8 cellular contexts compared by ENCODE assay signal in genomic region chr1:108560430-108561144, GRCh38. TPM values are rescaled to one million over a fixed set of nuclear protein-coding genes. Genes with fewer than 3 reads are reported as not detected.
A peak's percentile ranks its signal among the peaks of the same experiment; 100 is the strongest.
DNase-seq lines count a peak whose midpoint lies in the region; ATAC-seq and TF ChIP-seq lines count a peak whose summit lies in the region.

No MANE protein-coding gene starts in this region.

- TF ChIP-seq CTCF in ovary (IDR thresholded peaks at IDR 0.05), result no peak

- intact Hi-C loops in Right ventricle myocardium inferior (cut with DNase I) (loop anchor here (1.0 to 5.0 kb wide), 2 partner anchors 37 to 83 kb away; no protein-coding TSS in a partner anchor), ovary (cut with DNase I) (no loop called here)

- TF ChIP-seq EP300 in ovary (IDR thresholded peaks at IDR 0.05), result no peak

- peak; percentile 43 for DNase-seq in D341Med (ENCODE audit: low spot score)
- peak; percentile 43 for DNase-seq in RPMI8226
- peak; percentile 84 for DNase-seq in activated effector memory CD4-positive, alpha-beta T cell treated with anti-CD3 and anti-CD28 coated beads, Interleukin-2, amount 50 U/mL, for 16 hours
- peak; percentile 81 for DNase-seq in Right ventricle myocardium inferior (ENCODE audit: missing footprints)
- DNase-seq in ovary, result peak; percentile 15 to 53 (median 39)
- no peak for DNase-seq in HuH-7 (ENCODE audit: low spot score)

- no peak for TF ChIP-seq POLR2A in ovary (IDR thresholded peaks at IDR 0.05)

- H3K36me3 ChIP-seq in HUES6 (ENCODE audit: control insufficient read depth, insufficient read depth, low read length) (no peaks in the 10 kb centered on the region), ovary (no peaks in the 10 kb centered on the region)

- no peaks in the 10 kb centered on the region for H3K27me3 ChIP-seq in HUES6 (ENCODE audit: control insufficient read depth, insufficient read depth, low read length)
- no peaks in the 10 kb centered on the region for H3K27me3 ChIP-seq in ovary

- ATAC-seq in GM21390 (IDR thresholded peaks at IDR 0.05; ENCODE audit: unreplicated experiment) (peak; percentile 30), Right ventricle myocardium inferior (peak; percentile 51)

- H3K4me3 ChIP-seq in HUES6 (ENCODE audit: low read depth, low read length) (peak overlapping the region; percentile 89), ovary (peak overlapping the region; percentile 57)

- H3K9me3 ChIP-seq in HUES6 (ENCODE audit: control insufficient read depth, insufficient read depth, low read depth, low read length) (no peaks in the 10 kb centered on the region), ovary (no peaks in the 10 kb centered on the region)

- H3K9ac ChIP-seq in HUES6 (ENCODE audit: low read length), result peak overlapping the region; percentile 75

- H3K4me1 ChIP-seq in HUES6 (ENCODE audit: control insufficient read depth, insufficient read depth, low read length) (peaks cover 7% of the 10 kb centered on the region; the same call in 1 of the 2 replicates), ovary (ENCODE audit: insufficient read depth) (peaks cover 5% of the 10 kb centered on the region)

- 1% methylated on average over 20 to 22 of the region's 22 CpGs for WGBS in ovary, 3 donors

- H3K27ac ChIP-seq in HUES6 (ENCODE audit: low read depth, low read length) (no peak overlapping the region), ovary (no peak overlapping the region)

RNA-seq across cellular contexts. Expression of gene EEIG2, which starts 0.7 kb away (rescaled TPM):
- total RNA-seq in Right ventricle myocardium inferior (5.5 TPM), ovary (10 to 100 TPM in 6 of 7 donors, 1 to 10 TPM in 1; 7.7 to 37.8 (median 11.5) TPM)
- 10 to 100 TPM in 1 of 2 donors, 1 to 10 TPM in 1; 5.3 to 11.3 TPM for polyA plus RNA-seq in ovary
